Comparison of ENCODE assay signal across 15 cellular contexts in genomic region chr11:108929241-108929640, GRCh38.
DNase-seq lines count a peak whose midpoint lies in the region; ATAC-seq and TF ChIP-seq lines count a peak whose summit lies in the region.
"Had no signal": no experiment of that assay in that cellular context is flagged by ENCODE, and none has a peak within 500 bp of the region (broad histone marks: within the 10 kb centered on the region; RNA-seq: fewer than 3 reads in every experiment).

No MANE protein-coding gene starts in this region.

- peak; percentile 72 for DNase-seq in AG09319 (ENCODE audit: extremely low read depth, low read depth)
- DNase-seq in LHCN-M2 (ENCODE audit: low read depth): peak; percentile 80
- peak; percentile 92 to 98 for DNase-seq in cardiac fibroblast (ENCODE audit: low read depth in 2 of 2)
- DNase-seq in kidney glomerular epithelial cell (lab: John Stamatoyannopoulos, UW): peak; percentile 87
- no peak for DNase-seq in Right ventricle myocardium superior
- DNase-seq in GM20000 (ENCODE audit: low spot score): no peak
- DNase-seq: activated CD8-positive, alpha-beta memory T cell treated with anti-CD3 and anti-CD28 coated beads, Interleukin-2, amount 10 ng/mL, durations not matched to agents 7 days and 5 days; adrenal gland; GOT3; islet precursor cell; natural killer cell had no signal

- ATAC-seq in GM21717 (IDR thresholded peaks at IDR 0.05; ENCODE audit: unreplicated experiment) (no peak), GM19023 (IDR thresholded peaks at IDR 0.05; ENCODE audit: unreplicated experiment) (no peak), Right ventricle myocardium superior (ENCODE audit: poor library complexity) (no peak)
- ATAC-seq: activated CD8-positive, alpha-beta memory T cell treated with anti-CD3 and anti-CD28 coated beads, Interleukin-2, amount 10 ng/mL, durations not matched to agents 7 days and 5 days; natural killer cell had no signal

- intact Hi-C loops in Right ventricle myocardium superior (cut with DNase I): no loop called here

- TF ChIP-seq CTCF in AG09319 (IDR thresholded peaks at IDR 0.05; ENCODE audit: low read depth, low read length) (no peak), cardiac fibroblast (IDR thresholded peaks at IDR 0.05; ENCODE audit: low read depth, low read length) (no peak), GM20000 (IDR thresholded peaks at IDR 0.05; ENCODE audit: extremely low read depth, missing control alignments) (no peak)

- H3K4me3 ChIP-seq in cardiac fibroblast (replicated peaks in 1 of 2; ENCODE audit: low read depth in 2 of 2, low read length in 2 of 2): peak overlapping the region in 1 of 2 donors; percentile 45
- H3K4me3 ChIP-seq: adrenal gland, skin epidermis, vagina had no signal

Comparison
In these comparisons a context has a peak if more than half of its experiments do, and no peak if none do; other contexts are left out.
1. DNase-seq: peak in AG09319 (single experiment), LHCN-M2 (single experiment), cardiac fibroblast (2 of 2) and kidney glomerular epithelial cell (single experiment); none in Right ventricle myocardium superior (single experiment) and GM20000 (single experiment).